ENCODE assay signal across 37 cellular contexts in genomic region chr4:174808119-174808518, GRCh38. TPM values are rescaled to one million over a fixed set of nuclear protein-coding genes. Genes with fewer than 3 reads are reported as not detected.
"Had no signal": no experiment of that assay in that cellular context is flagged by ENCODE, and none has a peak within 500 bp of the region (broad histone marks: within the 10 kb centered on the region; RNA-seq: fewer than 3 reads in every experiment).

No MANE protein-coding gene starts in this region.

- H3K4me1 ChIP-seq: adrenal gland, body of pancreas, breast epithelium had no signal

- FAIRE-seq: astrocyte, TTC549 had no signal

- ATAC-seq: activated CD8-positive, alpha-beta T cell treated with anti-CD3 and anti-CD28 coated beads for 36 hours; activated naive CD4-positive, alpha-beta T cell treated with anti-CD3 and anti-CD28 coated beads, Interleukin-2, amount 50 U/mL, for 72 hours; activated T-cell treated with anti-CD3 and anti-CD28 coated beads, Interleukin-2, amount 50 U/mL, for 4 hours; activated T-cell treated with anti-CD3 and anti-CD28 coated beads, Interleukin-2, amount 50 U/mL, for 72 hours; activated T-helper 17 cell treated with anti-CD3 and anti-CD28 coated beads, Interleukin-2, amount 50 U/mL, for 72 hours; body of pancreas; T-helper 17 cell had no signal

- H3K4me3 ChIP-seq: adrenal gland, body of pancreas, breast epithelium had no signal

- H3K27me3 ChIP-seq: adrenal gland, body of pancreas, brain microvascular endothelial cell, breast epithelium had no signal

- H3K36me3 ChIP-seq: adrenal gland, brain microvascular endothelial cell, breast epithelium had no signal

- H3K9me3 ChIP-seq: adrenal gland, body of pancreas, breast epithelium had no signal

- DNase-seq: activated B cell treated with CpG ODN at 0.5 μM for 24 hours; activated CD4-positive, alpha-beta memory T cell treated with anti-CD3 and anti-CD28 coated beads for 36 hours; activated CD4-positive, alpha-beta T cell treated with anti-CD3 and anti-CD28 coated beads for 4 hours; activated CD4-positive, alpha-beta T cell treated with anti-CD3 and anti-CD28 coated beads, Interleukin-2, amount 10 ng/mL, durations not matched to agents 24 days and 14 days; activated CD4-positive, alpha-beta T cell treated with anti-CD3 and anti-CD28 coated beads, Interleukin-2, amount 50 U/mL, for 1 hour; activated CD4-positive, alpha-beta T cell treated with anti-CD3 and anti-CD28 coated beads, Interleukin-2, amount 50 U/mL, for 4 hours; activated CD4-positive, CD25-positive, alpha-beta regulatory T cell treated with anti-CD3 and anti-CD28 coated beads, Interleukin-2, amount 50 U/mL, for 72 hours; activated CD8-positive, alpha-beta memory T cell treated with anti-CD3 and anti-CD28 coated beads, Interleukin-2, amount 50 U/mL, for 4 hours; activated CD8-positive, alpha-beta T cell treated with anti-CD3 and anti-CD28 coated beads for 36 hours; activated effector memory CD4-positive, alpha-beta T cell treated with anti-CD3 and anti-CD28 coated beads, Interleukin-2, amount 50 U/mL, for 16 hours; activated gamma-delta T cell treated with Interleukin-2 at 50 U/mL for 16 hours; activated naive CD4-positive, alpha-beta T cell; activated naive CD4-positive, alpha-beta T cell treated with anti-CD3 and anti-CD28 coated beads for 36 hours; activated naive CD4-positive, alpha-beta T cell treated with anti-CD3 and anti-CD28 coated beads, Interleukin-2, amount 50 U/mL, for 16 hours; activated naive CD8-positive, alpha-beta T cell treated with anti-CD3 and anti-CD28 coated beads for 36 hours; activated T-cell treated with anti-CD3 and anti-CD28 coated beads for 4 hours; activated T-cell treated with anti-CD3 and anti-CD28 coated beads, Interleukin-2, amount 50 U/mL, for 1 hour; activated T-cell treated with anti-CD3 and anti-CD28 coated beads, Interleukin-2, amount 50 U/mL, for 4 hours; activated T-cell treated with anti-CD3 and anti-CD28 coated beads, Interleukin-2, amount 50 U/mL, for 72 hours; adrenal gland; amniotic stem cell; aorta; body of pancreas; brain microvascular endothelial cell; central memory CD4-positive, alpha-beta T cell; T-helper 17 cell had no signal

- H3K27ac ChIP-seq: adrenal gland, body of pancreas, brain microvascular endothelial cell, breast epithelium, VCaP had no signal

RNA-seq across cellular contexts. Expression of gene GLRA3, which starts 20.9 kb away (rescaled TPM):
- total RNA-seq: activated CD4-positive, alpha-beta memory T cell treated with anti-CD3 and anti-CD28 coated beads for 36 hours; activated CD4-positive, alpha-beta T cell treated with anti-CD3 and anti-CD28 coated beads, Interleukin-2, amount 10 ng/mL, durations not matched to agents 24 days and 14 days; activated CD8-positive, alpha-beta memory T cell treated with anti-CD3 and anti-CD28 coated beads for 36 hours; activated CD8-positive, alpha-beta T cell treated with anti-CD3 and anti-CD28 coated beads for 36 hours; activated naive CD4-positive, alpha-beta T cell treated with anti-CD3 and anti-CD28 coated beads for 36 hours; activated naive CD4-positive, alpha-beta T cell treated with anti-CD3 and anti-CD28 coated beads, Interleukin-2, amount 50 U/mL, for 72 hours; activated naive CD8-positive, alpha-beta T cell treated with anti-CD3 and anti-CD28 coated beads for 36 hours; activated T-cell treated with anti-CD3 and anti-CD28 coated beads, Interleukin-2, amount 50 U/mL, for 4 hours; activated T-cell treated with anti-CD3 and anti-CD28 coated beads, Interleukin-2, amount 50 U/mL, for 72 hours; activated T-helper 1 cell treated with anti-CD3 and anti-CD28 coated beads, Interleukin-12 subunit alpha, Interleukin-12 subunit beta, Interleukin-2, Interleukin-4 antibody, amounts not matched to agents 30 ng/mL and 10 ng/mL and 1 ng/mL, durations not matched to agents 14 hours and 24 hours and 36 hours; activated T-helper 17 cell treated with anti-CD3 and anti-CD28 coated beads, Interleukin-2, amount 50 U/mL, for 72 hours; aorta; astrocyte; cardiac septum; T-helper 1 cell treated with Interleukin-12 subunit alpha and Interleukin-12 subunit beta and Interleukin-4 antibody, amounts not matched to agents 30 ng/mL and 1 ng/mL, for 36 hours; T-helper 17 cell; T-helper 2 cell treated with Interferon-gamma antibody and Interleukin-4, amounts not matched to agents 100 ng/mL and 5 ng/mL, for 36 hours had no signal
- polyA plus RNA-seq: aorta had no signal
